Comparison of ENCODE assay signal across 20 cellular contexts in the genomic region with DNA sequence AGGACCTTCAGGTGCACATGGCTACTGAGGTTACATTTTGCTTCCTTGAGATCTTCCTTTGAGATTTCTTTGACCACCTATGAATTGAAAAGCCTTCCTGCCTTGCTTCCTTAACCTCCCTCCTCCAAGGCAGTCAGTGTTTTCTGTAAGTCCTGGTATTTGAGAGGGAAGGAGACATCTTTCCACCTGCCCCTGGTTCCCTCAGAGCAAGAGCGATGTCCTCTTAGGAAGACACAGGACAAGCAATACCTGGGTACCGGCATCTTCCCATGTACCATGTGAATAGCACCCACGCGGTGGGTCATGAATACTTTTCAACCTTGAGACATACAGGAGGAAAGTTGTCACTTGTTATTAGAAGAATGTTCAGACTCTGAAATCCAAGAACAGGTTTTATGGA. TPM values are rescaled to one million over a fixed set of nuclear protein-coding genes. Genes with fewer than 3 reads are reported as not detected.
DNase-seq lines count a peak whose midpoint lies in the region; ATAC-seq and TF ChIP-seq lines count a peak whose summit lies in the region.
"Had no signal": no experiment of that assay in that cellular context is flagged by ENCODE, and none has a peak within 500 bp of the region (broad histone marks: within the 10 kb centered on the region; RNA-seq: fewer than 3 reads in every experiment).

No MANE protein-coding gene starts in this region.

- H3K27ac Mint-ChIP-seq in WTC11 = 0 out of 2 replicates have a peak overlapping the region, but pooled peaks have one; percentile 22
- H3K27ac Mint-ChIP-seq in mesothelial cell of epicardium = peak overlapping the region; percentile 67
- no peak overlapping the region for H3K27ac Mint-ChIP-seq in natural killer cell treated with Interleukin-12 subunit alpha and Interleukin-12 subunit beta and Interleukin-15 and Interleukin-18, amount 100 ng/mL, for 72 hours
- H3K27ac Mint-ChIP-seq: B cell; CD8-positive, alpha-beta T cell; HFFc6 had no signal

- H3K9me3 Mint-ChIP-seq in WTC11 (peaks cover 5% of the 10 kb centered on the region; the same call in 1 of the 2 replicates), mesothelial cell of epicardium (peaks cover 19% of the 10 kb centered on the region)
- H3K9me3 Mint-ChIP-seq in natural killer cell treated with Interleukin-12 subunit alpha and Interleukin-12 subunit beta and Interleukin-15 and Interleukin-18, amount 100 ng/mL, for 72 hours = no peaks in the 10 kb centered on the region
- H3K9me3 Mint-ChIP-seq: CD8-positive, alpha-beta T cell; HFFc6 had no signal

- TF ChIP-seq POLR2A in esophagus muscularis mucosa (IDR thresholded peaks at IDR 0.05; ENCODE audit: low read depth) = no peak

- ATAC-seq in WTC11 = no peak
- no peak for ATAC-seq in natural killer cell treated with Interleukin-12 subunit alpha and Interleukin-12 subunit beta and Interleukin-15 and Interleukin-18, amount 100 ng/mL, for 72 hours
- ATAC-seq: CD8-positive, alpha-beta T cell; GM12878; HCT116 had no signal

- H3K9me3 ChIP-seq in esophagus muscularis mucosa = no peaks in the 10 kb centered on the region

- CTCF ChIA-PET in WTC11 (lab: Charles Lee) = no interaction called here

- no peak overlapping the region for H3K27ac ChIP-seq in esophagus muscularis mucosa (replicated peaks in 1 of 4)
- H3K27ac ChIP-seq: BLaER1 treated with 17β-estradiol and CSF1 and Interleukin-3, amounts not matched to agents 10 nM and 100 nM had no signal

- DNase-seq in WTC11 (ENCODE audit: low spot score) = no peak
- peak; percentile 81 for DNase-seq in esophagus muscularis mucosa (ENCODE audit: extremely low spot score)
- DNase-seq in mesothelial cell of epicardium (ENCODE audit: low spot score in 2 of 2, unreplicated experiment in 2 of 2) = no peak
- DNase-seq in posterior vena cava (ENCODE audit: low spot score) = peak; percentile 35
- no peak for DNase-seq in GM10266 (ENCODE audit: extremely low spot score)
- no peak for DNase-seq in AML-193 (lab: John Stamatoyannopoulos, UW)
- no peak for DNase-seq in amygdala (lab: John Stamatoyannopoulos, UW)
- no peak for DNase-seq in natural killer cell treated with Interleukin-12 subunit alpha and Interleukin-12 subunit beta and Interleukin-15 and Interleukin-18, amount 100 ng/mL, for 72 hours (ENCODE audit: low spot score)
- DNase-seq: Calu3; CD8-positive, alpha-beta T cell; DMS79 treated with DMSO at 0.1 percent for 48 hours; GF-D8; GOT3; H7; HFFc6; IMR-90 had no signal

- H3K27me3 ChIP-seq in esophagus muscularis mucosa = no peaks in the 10 kb centered on the region
- H3K27me3 ChIP-seq: BLaER1 treated with 17β-estradiol and CSF1 and Interleukin-3, amounts not matched to agents 10 nM and 100 nM had no signal

- H3K27me3 Mint-ChIP-seq in WTC11 (ENCODE audit: low read depth) (no peaks in the 10 kb centered on the region), mesothelial cell of epicardium (ENCODE audit: low read depth) (no peaks in the 10 kb centered on the region)
- no peaks in the 10 kb centered on the region for H3K27me3 Mint-ChIP-seq in natural killer cell treated with Interleukin-12 subunit alpha and Interleukin-12 subunit beta and Interleukin-15 and Interleukin-18, amount 100 ng/mL, for 72 hours
- H3K27me3 Mint-ChIP-seq: B cell had no signal

- no peaks in the 10 kb centered on the region for H3K4me1 ChIP-seq in esophagus muscularis mucosa

- H3K36me3 Mint-ChIP-seq in WTC11 (peaks cover 70% of the 10 kb centered on the region), mesothelial cell of epicardium (peaks cover 40% of the 10 kb centered on the region)
- peaks cover 17% of the 10 kb centered on the region for H3K36me3 Mint-ChIP-seq in natural killer cell treated with Interleukin-12 subunit alpha and Interleukin-12 subunit beta and Interleukin-15 and Interleukin-18, amount 100 ng/mL, for 72 hours
- H3K36me3 Mint-ChIP-seq: CD8-positive, alpha-beta T cell had no signal

- TF ChIP-seq CTCF in WTC11 (IDR thresholded peaks at IDR 0.05) (no peak), esophagus muscularis mucosa (IDR thresholded peaks at IDR 0.05) (no peak), mesothelial cell of epicardium (IDR thresholded peaks at IDR 0.05; ENCODE audit: unreplicated experiment) (no peak), GM10266 (IDR thresholded peaks at IDR 0.05; ENCODE audit: control insufficient read depth, insufficient read depth, low read depth, missing control alignments) (no peak)

- no peaks in the 10 kb centered on the region for H3K4me1 Mint-ChIP-seq in WTC11
- no peaks in the 10 kb centered on the region for H3K4me1 Mint-ChIP-seq in mesothelial cell of epicardium
- H3K4me1 Mint-ChIP-seq in natural killer cell treated with Interleukin-12 subunit alpha and Interleukin-12 subunit beta and Interleukin-15 and Interleukin-18, amount 100 ng/mL, for 72 hours (ENCODE audit: low read depth in 2 of 2) = peaks cover 0 to 5% of the 10 kb centered on the region in 2 donors

- TF ChIP-seq EP300 in esophagus muscularis mucosa (IDR thresholded peaks at IDR 0.05) = no peak

- H3K4me3 Mint-ChIP-seq in WTC11 (no peak overlapping the region), mesothelial cell of epicardium (no peak overlapping the region)
- no peak overlapping the region for H3K4me3 Mint-ChIP-seq in natural killer cell treated with Interleukin-12 subunit alpha and Interleukin-12 subunit beta and Interleukin-15 and Interleukin-18, amount 100 ng/mL, for 72 hours
- H3K4me3 Mint-ChIP-seq: B cell; CD8-positive, alpha-beta T cell; HFFc6 had no signal

- no peaks in the 10 kb centered on the region for H3K36me3 ChIP-seq in esophagus muscularis mucosa

- H3K4me3 ChIP-seq in esophagus muscularis mucosa = no peak overlapping the region
- H3K4me3 ChIP-seq: BLaER1 treated with 17β-estradiol and CSF1 and Interleukin-3, amounts not matched to agents 10 nM and 100 nM; GM12878 had no signal

- 96% methylated on average over 4 of the region's 4 CpGs for WGBS in esophagus muscularis mucosa

- POLR2A ChIA-PET in WTC11 (lab: Charles Lee) = no interaction called here

- intact Hi-C loops in esophagus muscularis mucosa (cut with DNase I) (no loop called here), posterior vena cava (cut with DNase I) (no loop called here)

TF ChIP-seq in WTC11, 78 proteins besides CTCF, POLR2A, EP300 and RAD21 (continues in another document):
- TF ChIP-seq ZNF512 (CRISPR knock-in tag; IDR thresholded peaks at IDR 0.05; ENCODE audit: borderline replicate concordance) = no peak
- TF ChIP-seq, protein P1, sequence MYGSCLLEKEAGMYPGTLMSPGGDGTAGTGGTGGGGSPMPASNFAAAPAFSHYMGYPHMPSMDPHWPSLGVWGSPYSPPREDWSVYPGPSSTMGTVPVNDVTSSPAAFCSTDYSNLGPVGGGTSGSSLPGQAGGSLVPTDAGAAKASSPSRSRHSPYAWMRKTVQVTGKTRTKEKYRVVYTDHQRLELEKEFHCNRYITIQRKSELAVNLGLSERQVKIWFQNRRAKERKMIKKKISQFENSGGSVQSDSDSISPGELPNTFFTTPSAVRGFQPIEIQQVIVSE (CRISPR knock-in tag; IDR thresholded peaks at IDR 0.05; ENCODE audit: borderline replicate concordance) = no peak
- TF ChIP-seq NR2C2 (CRISPR knock-in tag; IDR thresholded peaks at IDR 0.05) = no peak
- no peak for TF ChIP-seq CREM (CRISPR knock-in tag; IDR thresholded peaks at IDR 0.05)
- no peak for TF ChIP-seq ZNF396 (CRISPR knock-in tag; IDR thresholded peaks at IDR 0.05; ENCODE audit: borderline replicate concordance)
- TF ChIP-seq PRRX2 (CRISPR knock-in tag; IDR thresholded peaks at IDR 0.05) = no peak
- TF ChIP-seq ZNF423 (CRISPR knock-in tag; IDR thresholded peaks at IDR 0.05) = no peak
- TF ChIP-seq, protein P2, sequence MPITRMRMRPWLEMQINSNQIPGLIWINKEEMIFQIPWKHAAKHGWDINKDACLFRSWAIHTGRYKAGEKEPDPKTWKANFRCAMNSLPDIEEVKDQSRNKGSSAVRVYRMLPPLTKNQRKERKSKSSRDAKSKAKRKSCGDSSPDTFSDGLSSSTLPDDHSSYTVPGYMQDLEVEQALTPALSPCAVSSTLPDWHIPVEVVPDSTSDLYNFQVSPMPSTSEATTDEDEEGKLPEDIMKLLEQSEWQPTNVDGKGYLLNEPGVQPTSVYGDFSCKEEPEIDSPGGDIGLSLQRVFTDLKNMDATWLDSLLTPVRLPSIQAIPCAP (CRISPR knock-in tag; IDR thresholded peaks at IDR 0.05) = no peak
- no peak for TF ChIP-seq SMAD3 (CRISPR knock-in tag; IDR thresholded peaks at IDR 0.05; ENCODE audit: borderline replicate concordance)
- no peak for TF ChIP-seq HMGA2 (CRISPR knock-in tag; IDR thresholded peaks at IDR 0.05)

RNA-seq across cellular contexts. Expression of gene GINS1, which starts 37.1 kb away (rescaled TPM):
- total RNA-seq in WTC11 (2021) = 69.8 to 71.6 TPM (median 70.4 TPM) in 3 replicates
- under 1 TPM; 0.33 to 0.63 (median 0.47) TPM for total RNA-seq in esophagus muscularis mucosa
- total RNA-seq in mesothelial cell of epicardium = 13.7 to 15.5 TPM (median 13.7 TPM) in 3 replicates
- under 1 TPM; 0.69 to 0.81 TPM for total RNA-seq in posterior vena cava
- 10 to 100 TPM; 17.6 to 36.7 TPM for total RNA-seq in natural killer cell treated with Interleukin-12 subunit alpha and Interleukin-12 subunit beta and Interleukin-15 and Interleukin-18, amount 100 ng/mL, for 72 hours

RNA-seq across cellular contexts. Expression of gene ABHD12, which starts 53.9 kb away (rescaled TPM):
- total RNA-seq in WTC11 (2021) = 63.1 to 68.7 TPM (median 68.2 TPM) in 3 replicates
- total RNA-seq in esophagus muscularis mucosa = 10 to 100 TPM; 27.0 to 41.6 (median 35.4) TPM
- total RNA-seq in mesothelial cell of epicardium = 47.1 to 58.0 TPM (median 51.7 TPM) in 3 replicates
- total RNA-seq in posterior vena cava = 10 to 100 TPM; 29.3 to 32.7 TPM
- total RNA-seq in natural killer cell treated with Interleukin-12 subunit alpha and Interleukin-12 subunit beta and Interleukin-15 and Interleukin-18, amount 100 ng/mL, for 72 hours = 10 to 100 TPM; 33.1 to 47.3 TPM

Comparison
In these comparisons a context has a peak if more than half of its experiments do, and no peak if none do; other contexts are left out.
1. DNase-seq: peak in esophagus muscularis mucosa (single experiment) and posterior vena cava (single experiment); none in WTC11 (single experiment), mesothelial cell of epicardium (0 of 2), GM10266 (single experiment), AML-193 (0 of 2), amygdala (0 of 56) and natural killer cell treated with Interleukin-12 subunit alpha and Interleukin-12 subunit beta and Interleukin-15 and Interleukin-18, amount 100 ng/mL, for 72 hours (single experiment).
2. H3K27ac Mint-ChIP-seq: peak in WTC11 (single experiment) and mesothelial cell of epicardium (single experiment); none in natural killer cell treated with Interleukin-12 subunit alpha and Interleukin-12 subunit beta and Interleukin-15 and Interleukin-18, amount 100 ng/mL, for 72 hours (0 of 2).